In genomic region chr5:32279223-32279622, GRCh38 we compare ENCODE assay signal across 13 cellular contexts.
"Had no signal": no experiment of that assay in that cellular context is flagged by ENCODE, and none has a peak within 500 bp of the region (broad histone marks: within the 10 kb centered on the region; RNA-seq: fewer than 3 reads in every experiment).

No MANE protein-coding gene starts in this region.

- H3K27me3 ChIP-seq: colonic mucosa, gastrocnemius medialis, sigmoid colon, tibial nerve had no signal

- H3K36me3 ChIP-seq: colonic mucosa had no signal

- ATAC-seq: activated CD8-positive, alpha-beta T cell treated with anti-CD3 and anti-CD28 coated beads for 36 hours; gastrocnemius medialis; lower lobe of right lung; psoas muscle had no signal

- H3K9me3 Mint-ChIP-seq: activated naive CD4-positive, alpha-beta T cell treated with anti-CD3 and anti-CD28 coated beads, Interleukin-2, amount 10 ng/mL, durations not matched to agents 7 days and 5 days; mesothelial cell of epicardium had no signal

- H3K4me3 Mint-ChIP-seq: activated CD8-positive, alpha-beta T cell treated with anti-CD3 and anti-CD28 coated beads for 36 hours; activated naive CD4-positive, alpha-beta T cell treated with anti-CD3 and anti-CD28 coated beads, Interleukin-2, amount 10 ng/mL, durations not matched to agents 7 days and 5 days; mesothelial cell of epicardium; stimulated activated naive B cell treated with anti-CD40 and anti-IgM and Interleukin-4, amounts not matched to agents 10 μg/mL and 1 μg/mL and 100 μg/mL, for 72 hours had no signal

- H3K9me3 ChIP-seq: colonic mucosa, gastrocnemius medialis, lower lobe of right lung, psoas muscle, sigmoid colon, tibial nerve had no signal

- H3K4me3 ChIP-seq: colonic mucosa, gastrocnemius medialis, lower lobe of right lung, psoas muscle, sigmoid colon, tibial nerve had no signal

- H3K27me3 Mint-ChIP-seq: activated CD8-positive, alpha-beta T cell treated with anti-CD3 and anti-CD28 coated beads for 36 hours; activated naive CD4-positive, alpha-beta T cell treated with anti-CD3 and anti-CD28 coated beads, Interleukin-2, amount 10 ng/mL, durations not matched to agents 7 days and 5 days; stimulated activated naive B cell treated with anti-CD40 and anti-IgM and Interleukin-4, amounts not matched to agents 10 μg/mL and 1 μg/mL and 100 μg/mL, for 72 hours had no signal

- H3K27ac Mint-ChIP-seq: activated naive CD4-positive, alpha-beta T cell treated with anti-CD3 and anti-CD28 coated beads, Interleukin-2, amount 10 ng/mL, durations not matched to agents 7 days and 5 days; mesothelial cell of epicardium; stimulated activated naive B cell treated with anti-CD40 and anti-IgM and Interleukin-4, amounts not matched to agents 10 μg/mL and 1 μg/mL and 100 μg/mL, for 72 hours had no signal

- H3K27ac ChIP-seq: colonic mucosa, gastrocnemius medialis, lower lobe of right lung, psoas muscle, sigmoid colon, tibial nerve had no signal

- DNase-seq: activated CD8-positive, alpha-beta T cell treated with anti-CD3 and anti-CD28 coated beads for 36 hours; activated naive CD4-positive, alpha-beta T cell treated with anti-CD3 and anti-CD28 coated beads, Interleukin-2, amount 10 ng/mL, durations not matched to agents 7 days and 5 days; caudate nucleus; colonic mucosa; gastrocnemius medialis; lower lobe of right lung; occipital lobe; psoas muscle; sigmoid colon; stimulated activated CD4-positive, alpha-beta T cell treated with anti-CD3 and anti-CD28 coated beads, Interleukin-2, amount 100 ng/mL, for 24 hours; stimulated activated naive B cell treated with anti-CD40 and anti-IgM and Interleukin-4, amounts not matched to agents 10 μg/mL and 1 μg/mL and 100 μg/mL, for 72 hours had no signal
